ENCODE assay signal across 1 cellular context in genomic region chr15:75430259-75430658, GRCh38.
TF ChIP-seq lines count a peak whose summit lies in the region.

No MANE protein-coding gene starts in this region.

TF ChIP-seq in WTC11, 78 proteins besides CTCF, POLR2A, EP300 and RAD21 (continued from another document):
- TF ChIP-seq, protein P1, sequence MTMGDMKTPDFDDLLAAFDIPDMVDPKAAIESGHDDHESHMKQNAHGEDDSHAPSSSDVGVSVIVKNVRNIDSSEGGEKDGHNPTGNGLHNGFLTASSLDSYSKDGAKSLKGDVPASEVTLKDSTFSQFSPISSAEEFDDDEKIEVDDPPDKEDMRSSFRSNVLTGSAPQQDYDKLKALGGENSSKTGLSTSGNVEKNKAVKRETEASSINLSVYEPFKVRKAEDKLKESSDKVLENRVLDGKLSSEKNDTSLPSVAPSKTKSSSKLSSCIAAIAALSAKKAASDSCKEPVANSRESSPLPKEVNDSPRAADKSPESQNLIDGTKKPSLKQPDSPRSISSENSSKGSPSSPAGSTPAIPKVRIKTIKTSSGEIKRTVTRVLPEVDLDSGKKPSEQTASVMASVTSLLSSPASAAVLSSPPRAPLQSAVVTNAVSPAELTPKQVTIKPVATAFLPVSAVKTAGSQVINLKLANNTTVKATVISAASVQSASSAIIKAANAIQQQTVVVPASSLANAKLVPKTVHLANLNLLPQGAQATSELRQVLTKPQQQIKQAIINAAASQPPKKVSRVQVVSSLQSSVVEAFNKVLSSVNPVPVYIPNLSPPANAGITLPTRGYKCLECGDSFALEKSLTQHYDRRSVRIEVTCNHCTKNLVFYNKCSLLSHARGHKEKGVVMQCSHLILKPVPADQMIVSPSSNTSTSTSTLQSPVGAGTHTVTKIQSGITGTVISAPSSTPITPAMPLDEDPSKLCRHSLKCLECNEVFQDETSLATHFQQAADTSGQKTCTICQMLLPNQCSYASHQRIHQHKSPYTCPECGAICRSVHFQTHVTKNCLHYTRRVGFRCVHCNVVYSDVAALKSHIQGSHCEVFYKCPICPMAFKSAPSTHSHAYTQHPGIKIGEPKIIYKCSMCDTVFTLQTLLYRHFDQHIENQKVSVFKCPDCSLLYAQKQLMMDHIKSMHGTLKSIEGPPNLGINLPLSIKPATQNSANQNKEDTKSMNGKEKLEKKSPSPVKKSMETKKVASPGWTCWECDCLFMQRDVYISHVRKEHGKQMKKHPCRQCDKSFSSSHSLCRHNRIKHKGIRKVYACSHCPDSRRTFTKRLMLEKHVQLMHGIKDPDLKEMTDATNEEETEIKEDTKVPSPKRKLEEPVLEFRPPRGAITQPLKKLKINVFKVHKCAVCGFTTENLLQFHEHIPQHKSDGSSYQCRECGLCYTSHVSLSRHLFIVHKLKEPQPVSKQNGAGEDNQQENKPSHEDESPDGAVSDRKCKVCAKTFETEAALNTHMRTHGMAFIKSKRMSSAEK (CRISPR knock-in tag; IDR thresholded peaks at IDR 0.05; ENCODE audit: borderline replicate concordance) = no peak
- no peak for TF ChIP-seq CDX4 (CRISPR knock-in tag; IDR thresholded peaks at IDR 0.05; ENCODE audit: borderline replicate concordance)
- TF ChIP-seq TCF7 (CRISPR knock-in tag; IDR thresholded peaks at IDR 0.05; ENCODE audit: low read depth) = no peak
- TF ChIP-seq, protein P2, sequence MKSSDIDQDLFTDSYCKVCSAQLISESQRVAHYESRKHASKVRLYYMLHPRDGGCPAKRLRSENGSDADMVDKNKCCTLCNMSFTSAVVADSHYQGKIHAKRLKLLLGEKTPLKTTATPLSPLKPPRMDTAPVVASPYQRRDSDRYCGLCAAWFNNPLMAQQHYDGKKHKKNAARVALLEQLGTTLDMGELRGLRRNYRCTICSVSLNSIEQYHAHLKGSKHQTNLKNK (CRISPR knock-in tag; IDR thresholded peaks at IDR 0.05) = no peak
- TF ChIP-seq JAZF1 (CRISPR knock-in tag; IDR thresholded peaks at IDR 0.05) = no peak
- TF ChIP-seq OVOL2 (CRISPR knock-in tag; IDR thresholded peaks at IDR 0.05; ENCODE audit: borderline replicate concordance) = no peak
- TF ChIP-seq, protein P3, sequence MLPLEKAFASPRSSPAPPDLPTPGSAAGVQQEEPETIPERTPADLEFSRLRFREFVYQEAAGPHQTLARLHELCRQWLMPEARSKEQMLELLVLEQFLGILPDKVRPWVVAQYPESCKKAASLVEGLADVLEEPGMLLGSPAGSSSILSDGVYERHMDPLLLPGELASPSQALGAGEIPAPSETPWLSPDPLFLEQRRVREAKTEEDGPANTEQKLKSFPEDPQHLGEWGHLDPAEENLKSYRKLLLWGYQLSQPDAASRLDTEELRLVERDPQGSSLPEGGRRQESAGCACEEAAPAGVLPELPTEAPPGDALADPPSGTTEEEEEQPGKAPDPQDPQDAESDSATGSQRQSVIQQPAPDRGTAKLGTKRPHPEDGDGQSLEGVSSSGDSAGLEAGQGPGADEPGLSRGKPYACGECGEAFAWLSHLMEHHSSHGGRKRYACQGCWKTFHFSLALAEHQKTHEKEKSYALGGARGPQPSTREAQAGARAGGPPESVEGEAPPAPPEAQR (CRISPR knock-in tag; IDR thresholded peaks at IDR 0.05) = no peak
- no peak for TF ChIP-seq RORB (CRISPR knock-in tag; IDR thresholded peaks at IDR 0.05)
- no peak for TF ChIP-seq ZNF138 (CRISPR knock-in tag; conservative IDR thresholded peaks at IDR 0.05)
- no peak for TF ChIP-seq ZNF317 (CRISPR knock-in tag; IDR thresholded peaks at IDR 0.05; ENCODE audit: borderline replicate concordance, low read depth)
TF ChIP-seq in WTC11: peak in this region for 0.
